Comparison of ENCODE assay signal across 15 cellular contexts in genomic region chr7:50321678-50322077, GRCh38. TPM values are rescaled to one million over a fixed set of nuclear protein-coding genes. Genes with fewer than 3 reads are reported as not detected.
DNase-seq lines count a peak whose midpoint lies in the region; ATAC-seq, FAIRE-seq and TF ChIP-seq lines count a peak whose summit lies in the region.
"Had no signal": no experiment of that assay in that cellular context is flagged by ENCODE, and none has a peak within 500 bp of the region (broad histone marks: within the 10 kb centered on the region; RNA-seq: fewer than 3 reads in every experiment).

No MANE protein-coding gene starts in this region.

- ATAC-seq in upper lobe of left lung (ENCODE audit: low FRiP score in 2 of 2) (no peak), body of pancreas (no peak), GM21367 (IDR thresholded peaks at IDR 0.05; ENCODE audit: unreplicated experiment) (no peak)

- TF ChIP-seq POLR2A in GM12892 (IDR thresholded peaks at IDR 0.05; ENCODE audit: low read depth, low read length) (no peak), upper lobe of left lung (IDR thresholded peaks at IDR 0.05) (no peak), body of pancreas (IDR thresholded peaks at IDR 0.05) (no peak)

- intact Hi-C loops in body of pancreas (cut with DNase I) = no loop called here

- peaks cover 35% of the 10 kb centered on the region for H3K36me3 ChIP-seq in effector memory CD4-positive, alpha-beta T cell (ENCODE audit: control insufficient read depth, insufficient read depth, low read length)
- H3K36me3 ChIP-seq in upper lobe of left lung (no peaks in the 10 kb centered on the region), body of pancreas (replicated peaks in 1 of 2; ENCODE audit: insufficient read depth in 1 of 2, low read depth in 2 of 2) (no peaks in the 10 kb centered on the region)
- H3K36me3 ChIP-seq: colonic mucosa had no signal

- H3K4me1 ChIP-seq in effector memory CD4-positive, alpha-beta T cell (ENCODE audit: control insufficient read depth, insufficient read depth, low read length, poor library complexity, severe bottlenecking) = peaks cover 73% of the 10 kb centered on the region
- peaks cover 0 to 9% (median 2%) of the 10 kb centered on the region in 4 donors for H3K4me1 ChIP-seq in upper lobe of left lung
- H3K4me1 ChIP-seq in body of pancreas = no peaks in the 10 kb centered on the region
- H3K4me1 ChIP-seq: colonic mucosa had no signal

- peak overlapping the region; percentile 4 for H3K4me3 ChIP-seq in effector memory CD4-positive, alpha-beta T cell (ENCODE audit: insufficient read depth, low read depth, low read length, poor library complexity, severe bottlenecking)
- H3K4me3 ChIP-seq in upper lobe of left lung = no peak overlapping the region
- no peak overlapping the region for H3K4me3 ChIP-seq in body of pancreas
- H3K4me3 ChIP-seq: colonic mucosa had no signal

- no peak for TF ChIP-seq CTCF in upper lobe of left lung (IDR thresholded peaks at IDR 0.05)
- TF ChIP-seq CTCF in body of pancreas (IDR thresholded peaks at IDR 0.05) = no peak

- peak; percentile 30 for FAIRE-seq in GM12892 (lab: Jason Lieb, UNC)

- H3K27me3 ChIP-seq in effector memory CD4-positive, alpha-beta T cell (replicated peaks; ENCODE audit: control insufficient read depth, insufficient read depth, low read length, poor library complexity, severe bottlenecking) = no peaks in the 10 kb centered on the region
- H3K27me3 ChIP-seq in upper lobe of left lung (no peaks in the 10 kb centered on the region), body of pancreas (no peaks in the 10 kb centered on the region)
- H3K27me3 ChIP-seq: colonic mucosa had no signal

- peak overlapping the region; percentile 86 for H3K27ac ChIP-seq in effector memory CD4-positive, alpha-beta T cell (ENCODE audit: insufficient read depth, low read length, poor library complexity, severe bottlenecking)
- H3K27ac ChIP-seq in upper lobe of left lung = no peak overlapping the region
- H3K27ac ChIP-seq in body of pancreas = no peak overlapping the region
- H3K27ac ChIP-seq: colonic mucosa had no signal

- no peak for TF ChIP-seq EP300 in upper lobe of left lung (IDR thresholded peaks at IDR 0.05)

- H3K9me3 ChIP-seq in effector memory CD4-positive, alpha-beta T cell (ENCODE audit: control insufficient read depth, low read length) = no peaks in the 10 kb centered on the region
- no peaks in the 10 kb centered on the region for H3K9me3 ChIP-seq in upper lobe of left lung
- H3K9me3 ChIP-seq in body of pancreas = no peaks in the 10 kb centered on the region
- H3K9me3 ChIP-seq: colonic mucosa had no signal

- peak; percentile 24 to 38 for DNase-seq in AML-193 (lab: John Stamatoyannopoulos, UW)
- DNase-seq in GM12892 (ENCODE audit: insufficient read length) = no peak
- peak; percentile 67 for DNase-seq in activated CD4-positive, alpha-beta T cell treated with anti-CD3 and anti-CD28 coated beads, Interleukin-2, amount 50 U/mL, for 1 hour
- peak in 2 of 3 donors; percentile 47 to 54 for DNase-seq in effector memory CD4-positive, alpha-beta T cell
- DNase-seq in upper lobe of left lung = no peak
- DNase-seq in body of pancreas = no peak
- no peak for DNase-seq in NCI-H1092 (lab: John Stamatoyannopoulos, UW)
- DNase-seq: colonic mucosa; HFFc6; NCI-H187; NCI-H774; retina; SHP77 treated with DMSO at 0.1 percent for 48 hours; stimulated activated CD4-positive, alpha-beta T cell treated with anti-CD3 and anti-CD28 coated beads, Interleukin-2, amount 100 ng/mL, for 24 hours had no signal

- 13 to 30% methylated on average over 5 of the region's 5 CpGs for WGBS in upper lobe of left lung, 2 donors
- WGBS in body of pancreas, 2 donors = 44 to 59% methylated on average over 5 of the region's 5 CpGs

RNA-seq across cellular contexts. Expression of gene IKZF1, which starts 17.2 kb away (rescaled TPM):
- polyA plus RNA-seq in GM12892 (2012; ENCODE audit: missing spikeins) = 25.1 TPM
- total RNA-seq in upper lobe of left lung (10 to 100 TPM; 33.8 to 65.1 (median 49.8) TPM), body of pancreas (10 to 100 TPM in 1 of 2 donors, 1 to 10 TPM in 1; 3.9 to 16.5 TPM)
- total RNA-seq: HFFc6 had no signal

Comparison
In these comparisons a context has a peak if more than half of its experiments do, and no peak if none do; other contexts are left out.
1. DNase-seq: peak in AML-193 (2 of 2), activated CD4-positive, alpha-beta T cell treated with anti-CD3 and anti-CD28 coated beads, Interleukin-2, amount 50 U/mL, for 1 hour (single experiment) and effector memory CD4-positive, alpha-beta T cell (2 of 3); none in GM12892 (single experiment), upper lobe of left lung (0 of 2), body of pancreas (0 of 4) and NCI-H1092 (single experiment).